ENCODE assay signal across 1 cellular context in the genomic region with DNA sequence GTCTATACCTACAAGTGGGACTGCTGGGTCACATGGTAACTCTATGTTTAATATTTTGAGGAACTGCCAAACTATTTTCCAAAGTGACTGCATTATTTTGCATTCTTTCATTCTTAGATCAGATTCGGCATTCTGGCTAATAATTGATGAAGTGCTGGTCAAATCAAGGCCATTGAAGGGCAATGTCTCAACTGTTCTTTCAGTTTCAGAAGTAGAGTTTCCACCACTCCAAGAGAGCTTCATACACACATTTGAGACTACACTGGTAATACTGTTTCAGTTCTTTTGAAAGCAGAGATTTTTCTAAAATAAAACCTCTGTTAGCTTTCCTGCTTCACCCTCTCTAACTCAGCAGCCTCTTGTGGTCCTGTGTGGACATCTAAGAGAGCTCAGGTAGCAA.
TF ChIP-seq lines count a peak whose summit lies in the region.

No MANE protein-coding gene starts in this region.

TF ChIP-seq in GM12878, 131 proteins besides CTCF, POLR2A, EP300 and RAD21 (continued from another document):
- TF ChIP-seq E2F4 (IDR thresholded peaks at IDR 0.05; ENCODE audit: low read depth, low read length) = no peak
- no peak for TF ChIP-seq NFXL1 (IDR thresholded peaks at IDR 0.05; ENCODE audit: borderline replicate concordance)
- TF ChIP-seq HSF1 (IDR thresholded peaks at IDR 0.05; ENCODE audit: low read depth, low read length) = no peak
- TF ChIP-seq NR2C1 (IDR thresholded peaks at IDR 0.05) = no peak
- TF ChIP-seq ZBED1 (IDR thresholded peaks at IDR 0.05; ENCODE audit: borderline replicate concordance) = no peak
- no peak for TF ChIP-seq SMAD1 (IDR thresholded peaks at IDR 0.05; ENCODE audit: low read depth, partially characterized antibody)
- no peak for TF ChIP-seq DPF2 (IDR thresholded peaks at IDR 0.05)
- TF ChIP-seq LARP7 (IDR thresholded peaks at IDR 0.05) = no peak
- TF ChIP-seq MTA3 (IDR thresholded peaks at IDR 0.05; ENCODE audit: borderline replicate concordance, low read length) = no peak
